In the genomic region with DNA sequence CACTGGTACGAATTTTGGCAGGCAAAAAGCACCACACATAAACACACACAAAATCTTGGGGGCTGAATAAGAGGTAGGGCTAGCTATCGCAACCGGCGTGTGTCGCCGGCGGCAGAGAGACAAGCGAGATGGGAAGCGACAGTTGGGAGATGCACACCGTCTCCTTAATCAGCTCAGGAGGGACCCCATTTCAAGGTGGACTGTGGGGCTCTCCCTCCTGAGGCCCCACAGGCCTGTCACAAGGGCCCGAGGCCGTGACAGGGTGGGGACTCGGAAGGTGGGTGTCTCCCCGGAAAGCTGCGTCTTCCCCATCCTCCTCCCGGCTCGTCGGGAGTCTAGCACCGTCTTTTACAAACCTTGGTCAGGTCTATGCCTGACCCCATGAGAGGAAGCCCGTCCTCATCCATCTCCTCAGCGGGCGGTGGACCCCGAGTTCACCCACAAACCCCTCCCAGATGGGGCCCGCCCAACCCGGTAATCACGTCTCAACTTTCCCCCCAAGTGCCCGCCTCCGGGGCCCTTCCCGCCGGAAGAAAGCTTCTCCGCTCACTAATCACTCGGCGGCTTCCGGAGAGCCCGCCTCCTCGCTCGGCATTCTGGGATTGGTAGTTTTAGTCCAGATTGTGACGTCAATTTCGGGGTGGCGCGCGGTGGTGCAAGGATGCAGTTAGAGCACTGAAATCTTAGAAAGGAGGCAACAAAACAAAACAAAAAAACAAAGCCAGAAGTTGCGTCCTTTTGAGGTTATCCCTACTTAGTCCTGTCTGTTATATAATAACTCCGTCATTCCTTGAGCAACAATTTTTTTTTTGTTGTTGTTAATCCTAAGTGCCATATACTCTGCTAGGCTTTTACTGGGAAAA, we compare ENCODE assay signal across 1 cellular context.
TF ChIP-seq lines count a peak whose summit lies in the region.

A gene with protein sequence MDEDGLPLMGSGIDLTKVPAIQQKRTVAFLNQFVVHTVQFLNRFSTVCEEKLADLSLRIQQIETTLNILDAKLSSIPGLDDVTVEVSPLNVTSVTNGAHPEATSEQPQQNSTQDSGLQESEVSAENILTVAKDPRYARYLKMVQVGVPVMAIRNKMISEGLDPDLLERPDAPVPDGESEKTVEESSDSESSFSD (minus strand): TSS at position 436 of the 863 bp plus-strand sequence. CDS start 29 bp downstream, at position 407.

TF ChIP-seq in HEK293, 187 proteins besides CTCF, POLR2A, EP300 and RAD21 (continued from another document):
- TF ChIP-seq, protein P1, sequence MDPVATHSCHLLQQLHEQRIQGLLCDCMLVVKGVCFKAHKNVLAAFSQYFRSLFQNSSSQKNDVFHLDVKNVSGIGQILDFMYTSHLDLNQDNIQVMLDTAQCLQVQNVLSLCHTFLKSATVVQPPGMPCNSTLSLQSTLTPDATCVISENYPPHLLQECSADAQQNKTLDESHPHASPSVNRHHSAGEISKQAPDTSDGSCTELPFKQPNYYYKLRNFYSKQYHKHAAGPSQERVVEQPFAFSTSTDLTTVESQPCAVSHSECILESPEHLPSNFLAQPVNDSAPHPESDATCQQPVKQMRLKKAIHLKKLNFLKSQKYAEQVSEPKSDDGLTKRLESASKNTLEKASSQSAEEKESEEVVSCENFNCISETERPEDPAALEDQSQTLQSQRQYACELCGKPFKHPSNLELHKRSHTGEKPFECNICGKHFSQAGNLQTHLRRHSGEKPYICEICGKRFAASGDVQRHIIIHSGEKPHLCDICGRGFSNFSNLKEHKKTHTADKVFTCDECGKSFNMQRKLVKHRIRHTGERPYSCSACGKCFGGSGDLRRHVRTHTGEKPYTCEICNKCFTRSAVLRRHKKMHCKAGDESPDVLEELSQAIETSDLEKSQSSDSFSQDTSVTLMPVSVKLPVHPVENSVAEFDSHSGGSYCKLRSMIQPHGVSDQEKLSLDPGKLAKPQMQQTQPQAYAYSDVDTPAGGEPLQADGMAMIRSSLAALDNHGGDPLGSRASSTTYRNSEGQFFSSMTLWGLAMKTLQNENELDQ (tag by site-specific recombination; IDR thresholded peaks at IDR 0.05; ENCODE audit: low read depth): no peak
- TF ChIP-seq, protein P2, sequence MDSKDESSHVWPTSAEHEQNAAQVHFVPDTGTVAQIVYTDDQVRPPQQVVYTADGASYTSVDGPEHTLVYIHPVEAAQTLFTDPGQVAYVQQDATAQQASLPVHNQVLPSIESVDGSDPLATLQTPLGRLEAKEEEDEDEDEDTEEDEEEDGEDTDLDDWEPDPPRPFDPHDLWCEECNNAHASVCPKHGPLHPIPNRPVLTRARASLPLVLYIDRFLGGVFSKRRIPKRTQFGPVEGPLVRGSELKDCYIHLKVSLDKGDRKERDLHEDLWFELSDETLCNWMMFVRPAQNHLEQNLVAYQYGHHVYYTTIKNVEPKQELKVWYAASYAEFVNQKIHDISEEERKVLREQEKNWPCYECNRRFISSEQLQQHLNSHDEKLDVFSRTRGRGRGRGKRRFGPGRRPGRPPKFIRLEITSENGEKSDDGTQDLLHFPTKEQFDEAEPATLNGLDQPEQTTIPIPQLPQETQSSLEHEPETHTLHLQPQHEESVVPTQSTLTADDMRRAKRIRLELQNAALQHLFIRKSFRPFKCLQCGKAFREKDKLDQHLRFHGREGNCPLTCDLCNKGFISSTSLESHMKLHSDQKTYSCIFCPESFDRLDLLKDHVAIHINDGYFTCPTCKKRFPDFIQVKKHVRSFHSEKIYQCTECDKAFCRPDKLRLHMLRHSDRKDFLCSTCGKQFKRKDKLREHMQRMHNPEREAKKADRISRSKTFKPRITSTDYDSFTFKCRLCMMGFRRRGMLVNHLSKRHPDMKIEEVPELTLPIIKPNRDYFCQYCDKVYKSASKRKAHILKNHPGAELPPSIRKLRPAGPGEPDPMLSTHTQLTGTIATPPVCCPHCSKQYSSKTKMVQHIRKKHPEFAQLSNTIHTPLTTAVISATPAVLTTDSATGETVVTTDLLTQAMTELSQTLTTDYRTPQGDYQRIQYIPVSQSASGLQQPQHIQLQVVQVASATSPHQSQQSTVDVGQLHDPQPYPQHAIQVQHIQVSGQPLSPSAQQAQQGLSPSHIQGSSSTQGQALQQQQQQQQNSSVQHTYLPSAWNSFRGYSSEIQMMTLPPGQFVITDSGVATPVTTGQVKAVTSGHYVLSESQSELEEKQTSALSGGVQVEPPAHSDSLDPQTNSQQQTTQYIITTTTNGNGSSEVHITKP (tag by site-specific recombination; IDR thresholded peaks at IDR 0.05): peak; percentile 95
- TF ChIP-seq ZNF221 (tag by site-specific recombination; IDR thresholded peaks at IDR 0.05; ENCODE audit: borderline replicate concordance) (no peak), ZNF501 (tag by site-specific recombination; IDR thresholded peaks at IDR 0.05) (peak; percentile 46; the same call in 1 of the 2 replicates), ZNF529 (tag by site-specific recombination; IDR thresholded peaks at IDR 0.05; ENCODE audit: insufficient replicate concordance) (no peak), GFI1B (tag by site-specific recombination; IDR thresholded peaks at IDR 0.05) (no peak), ZIC2 (tag by site-specific recombination; IDR thresholded peaks at IDR 0.05) (no peak), ZNF394 (tag by site-specific recombination; IDR thresholded peaks at IDR 0.05; ENCODE audit: borderline replicate concordance) (peak; percentile 91), SP7 (tag by site-specific recombination; IDR thresholded peaks at IDR 0.05) (peak; percentile 44), ZNF175 (tag by site-specific recombination; IDR thresholded peaks at IDR 0.05) (no peak)
- TF ChIP-seq, protein P3, sequence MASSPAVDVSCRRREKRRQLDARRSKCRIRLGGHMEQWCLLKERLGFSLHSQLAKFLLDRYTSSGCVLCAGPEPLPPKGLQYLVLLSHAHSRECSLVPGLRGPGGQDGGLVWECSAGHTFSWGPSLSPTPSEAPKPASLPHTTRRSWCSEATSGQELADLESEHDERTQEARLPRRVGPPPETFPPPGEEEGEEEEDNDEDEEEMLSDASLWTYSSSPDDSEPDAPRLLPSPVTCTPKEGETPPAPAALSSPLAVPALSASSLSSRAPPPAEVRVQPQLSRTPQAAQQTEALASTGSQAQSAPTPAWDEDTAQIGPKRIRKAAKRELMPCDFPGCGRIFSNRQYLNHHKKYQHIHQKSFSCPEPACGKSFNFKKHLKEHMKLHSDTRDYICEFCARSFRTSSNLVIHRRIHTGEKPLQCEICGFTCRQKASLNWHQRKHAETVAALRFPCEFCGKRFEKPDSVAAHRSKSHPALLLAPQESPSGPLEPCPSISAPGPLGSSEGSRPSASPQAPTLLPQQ (tag by site-specific recombination; IDR thresholded peaks at IDR 0.05): peak; percentile 94
- TF ChIP-seq, protein P4, sequence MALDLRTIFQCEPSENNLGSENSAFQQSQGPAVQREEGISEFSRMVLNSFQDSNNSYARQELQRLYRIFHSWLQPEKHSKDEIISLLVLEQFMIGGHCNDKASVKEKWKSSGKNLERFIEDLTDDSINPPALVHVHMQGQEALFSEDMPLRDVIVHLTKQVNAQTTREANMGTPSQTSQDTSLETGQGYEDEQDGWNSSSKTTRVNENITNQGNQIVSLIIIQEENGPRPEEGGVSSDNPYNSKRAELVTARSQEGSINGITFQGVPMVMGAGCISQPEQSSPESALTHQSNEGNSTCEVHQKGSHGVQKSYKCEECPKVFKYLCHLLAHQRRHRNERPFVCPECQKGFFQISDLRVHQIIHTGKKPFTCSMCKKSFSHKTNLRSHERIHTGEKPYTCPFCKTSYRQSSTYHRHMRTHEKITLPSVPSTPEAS (tag by site-specific recombination; IDR thresholded peaks at IDR 0.05): no peak
- TF ChIP-seq, protein P5, sequence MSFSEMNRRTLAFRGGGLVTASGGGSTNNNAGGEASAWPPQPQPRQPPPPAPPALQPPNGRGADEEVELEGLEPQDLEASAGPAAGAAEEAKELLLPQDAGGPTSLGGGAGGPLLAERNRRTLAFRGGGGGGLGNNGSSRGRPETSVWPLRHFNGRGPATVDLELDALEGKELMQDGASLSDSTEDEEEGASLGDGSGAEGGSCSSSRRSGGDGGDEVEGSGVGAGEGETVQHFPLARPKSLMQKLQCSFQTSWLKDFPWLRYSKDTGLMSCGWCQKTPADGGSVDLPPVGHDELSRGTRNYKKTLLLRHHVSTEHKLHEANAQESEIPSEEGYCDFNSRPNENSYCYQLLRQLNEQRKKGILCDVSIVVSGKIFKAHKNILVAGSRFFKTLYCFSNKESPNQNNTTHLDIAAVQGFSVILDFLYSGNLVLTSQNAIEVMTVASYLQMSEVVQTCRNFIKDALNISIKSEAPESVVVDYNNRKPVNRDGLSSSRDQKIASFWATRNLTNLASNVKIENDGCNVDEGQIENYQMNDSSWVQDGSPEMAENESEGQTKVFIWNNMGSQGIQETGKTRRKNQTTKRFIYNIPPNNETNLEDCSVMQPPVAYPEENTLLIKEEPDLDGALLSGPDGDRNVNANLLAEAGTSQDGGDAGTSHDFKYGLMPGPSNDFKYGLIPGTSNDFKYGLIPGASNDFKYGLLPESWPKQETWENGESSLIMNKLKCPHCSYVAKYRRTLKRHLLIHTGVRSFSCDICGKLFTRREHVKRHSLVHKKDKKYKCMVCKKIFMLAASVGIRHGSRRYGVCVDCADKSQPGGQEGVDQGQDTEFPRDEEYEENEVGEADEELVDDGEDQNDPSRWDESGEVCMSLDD (tag by site-specific recombination; IDR thresholded peaks at IDR 0.05): peak; percentile 91
